ENCODE assay signal across 24 cellular contexts in the genomic region with DNA sequence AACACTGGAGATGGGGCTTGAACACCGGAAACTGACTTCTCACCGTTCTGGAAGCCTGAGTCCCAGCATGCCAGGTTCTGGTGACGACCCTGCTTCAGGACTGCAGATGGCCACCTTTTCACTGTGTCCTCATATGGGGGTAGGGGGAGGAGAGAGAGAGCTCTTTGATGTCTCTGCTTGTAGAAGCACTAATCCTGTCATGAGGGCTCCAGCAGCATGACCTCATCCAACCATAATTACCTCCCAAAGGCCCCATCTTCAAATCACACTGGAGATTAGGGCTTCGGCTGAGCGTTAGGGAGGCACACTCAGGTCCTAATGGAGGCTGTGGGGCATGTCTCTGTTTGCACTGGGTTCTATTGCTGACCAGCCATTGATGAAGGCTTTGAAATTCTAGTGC.
"Had no signal": no experiment of that assay in that cellular context is flagged by ENCODE, and none has a peak within 500 bp of the region (broad histone marks: within the 10 kb centered on the region; RNA-seq: fewer than 3 reads in every experiment).

No MANE protein-coding gene starts in this region.

- H3K9me3 ChIP-seq: SJCRH30, SK-N-SH had no signal

- H3K4me3 ChIP-seq: SJCRH30 had no signal

- H3K27me3 ChIP-seq: SJCRH30 had no signal

- H3K4me1 ChIP-seq: SJCRH30 had no signal

- H3K27ac ChIP-seq: KMS-11, RWPE1, SJCRH30 had no signal

- DNase-seq: activated CD4-positive, alpha-beta T cell treated with anti-CD3 and anti-CD28 coated beads for 4 hours; activated CD8-positive, alpha-beta memory T cell treated with anti-CD3 and anti-CD28 coated beads, Interleukin-2, amount 50 U/mL, for 4 hours; activated CD8-positive, alpha-beta T cell treated with anti-CD3 and anti-CD28 coated beads for 36 hours; activated effector memory CD4-positive, alpha-beta T cell treated with anti-CD3 and anti-CD28 coated beads, Interleukin-2, amount 50 U/mL, for 16 hours; activated naive CD4-positive, alpha-beta T cell treated with Interleukin-2 at 50 U/mL for 16 hours; amygdala; NCI-H1092 treated with DMSO at 0.1 percent for 48 hours; NCI-H1417 treated with DMSO at 0.1 percent for 48 hours; NCI-H1694; NCI-H2081; NCI-H2171 treated with DMSO at 0.1 percent for 48 hours; NCI-H226; NK-92 treated with Interleukin-12 subunit alpha and Interleukin-12 subunit beta, amount 100 ng/mL, for 24 hours; OCI-M1; Right ventricle myocardium superior; SJCRH30; SK-N-SH had no signal

- ATAC-seq: activated CD4-positive, CD25-positive, alpha-beta regulatory T cell treated with anti-CD3 and anti-CD28 coated beads, Interleukin-2, amount 50 U/mL, for 24 hours; activated CD8-positive, alpha-beta T cell treated with anti-CD3 and anti-CD28 coated beads for 36 hours; activated naive CD4-positive, alpha-beta T cell treated with anti-CD3 and anti-CD28 coated beads, Interleukin-2, amount 50 U/mL, for 72 hours; Panc1 had no signal

- H3K27me3 Mint-ChIP-seq: activated CD8-positive, alpha-beta T cell treated with anti-CD3 and anti-CD28 coated beads for 36 hours had no signal

- H3K4me3 Mint-ChIP-seq: activated CD8-positive, alpha-beta T cell treated with anti-CD3 and anti-CD28 coated beads for 36 hours; brain; T-helper 2 cell treated with Interferon-gamma antibody and Interleukin-4, amounts not matched to agents 5 μg/mL and 100 μg/mL, for 36 hours had no signal

- H3K36me3 ChIP-seq: SJCRH30 had no signal
